ENCODE assay signal across 9 cellular contexts in genomic region chr16:229731-230281, GRCh38. TPM values are rescaled to one million over a fixed set of nuclear protein-coding genes. Genes with fewer than 3 reads are reported as not detected.
A peak's percentile ranks its signal among the peaks of the same experiment; 100 is the strongest.
DNase-seq lines count a peak whose midpoint lies in the region; ATAC-seq, FAIRE-seq and TF ChIP-seq lines count a peak whose summit lies in the region.
"Had no signal": no experiment of that assay in that cellular context is flagged by ENCODE, and none has a peak within 500 bp of the region (broad histone marks: within the 10 kb centered on the region; RNA-seq: fewer than 3 reads in every experiment).

No MANE protein-coding gene starts in this region.

- FAIRE-seq in endothelial cell of umbilical vein (lab: Jason Lieb, UNC): no peak

- H3K27ac ChIP-seq in Peyer's patch: peak overlapping the region; percentile 96 to 98 (median 97)
- H3K27ac ChIP-seq in endothelial cell of umbilical vein (ENCODE audit: insufficient read depth, low read depth, low read length): no peak overlapping the region
- H3K27ac ChIP-seq in prostate gland: peak overlapping the region; percentile 96 to 99

- WGBS in prostate gland: 82% methylated on average over 22 of the region's 22 CpGs

- H3K27me3 ChIP-seq in GM06990 (replicated peaks; ENCODE audit: control insufficient read depth, insufficient read depth, low read length) (no peaks in the 10 kb centered on the region), Peyer's patch (no peaks in the 10 kb centered on the region), endothelial cell of umbilical vein (ENCODE audit: control insufficient read depth in 2 of 2, insufficient read depth in 2 of 2, low read length in 2 of 2) (no peaks in the 10 kb centered on the region), prostate gland (replicated peaks; ENCODE audit: insufficient read depth) (no peaks in the 10 kb centered on the region)

- H3K79me2 ChIP-seq in endothelial cell of umbilical vein (ENCODE audit: control insufficient read depth, insufficient read depth, low read length): peaks cover 38% of the 10 kb centered on the region

- CTCF ChIA-PET in endothelial cell of umbilical vein (lab: Charles Lee): interaction anchor here (0.6 to 4.2 kb wide), 3 partner anchors 10 to 132 kb away, joined by 3 to 26 read pairs (median 3); partner anchors contain the start of gene AXIN1

- intact Hi-C loops in endothelial cell of umbilical vein (cut with micrococcal nuclease): loop anchor here (1.0 kb wide), 1 partner anchor 122 kb away; the partner anchor contains the start of gene AXIN1
- intact Hi-C loops in prostate gland (cut with DNase I): loop anchor here (5.0 kb wide), 1 partner anchor 122 kb away; the partner anchor contains the start of gene AXIN1

- peaks cover 8% of the 10 kb centered on the region for H3K36me3 ChIP-seq in GM06990 (ENCODE audit: control insufficient read depth, insufficient read depth, low read length)
- peaks cover 0 to 30% (median 0%) of the 10 kb centered on the region in 3 donors for H3K36me3 ChIP-seq in Peyer's patch
- peaks cover 10 to 18% of the 10 kb centered on the region in 2 experiments for H3K36me3 ChIP-seq in endothelial cell of umbilical vein (ENCODE audit: control insufficient read depth in 2 of 2, extremely low read depth in 1 of 2, insufficient read depth in 2 of 2, low read length in 2 of 2)
- H3K36me3 ChIP-seq in prostate gland: no peaks in the 10 kb centered on the region

- DNase-seq in GM06990 (ENCODE audit: extremely low read depth, insufficient read length) (no peak), Peyer's patch (peak in 1 of 3 donors; percentile 9), endothelial cell of umbilical vein (ENCODE audit: low read depth, low spot score) (no peak), prostate gland (ENCODE audit: low spot score) (no peak), NCI-H1092 (lab: John Stamatoyannopoulos, UW) (no peak), SW480 (ENCODE audit: low spot score) (no peak)

- H3K4me1 ChIP-seq in Peyer's patch (peaks cover 0 to 23% (median 0%) of the 10 kb centered on the region in 4 donors), endothelial cell of umbilical vein (ENCODE audit: control insufficient read depth, extremely low read depth, insufficient read depth, low read length) (peaks cover 12% of the 10 kb centered on the region), prostate gland (replicated peaks) (peaks cover 5% of the 10 kb centered on the region)

- TF ChIP-seq CTCF in GM06990 (IDR thresholded peaks at IDR 0.05; ENCODE audit: insufficient read depth, low read length, poor library complexity, severe bottlenecking): no peak
- no peak for TF ChIP-seq CTCF in Peyer's patch (IDR thresholded peaks at IDR 0.05)
- TF ChIP-seq CTCF in endothelial cell of umbilical vein (IDR thresholded peaks at IDR 0.05; ENCODE audit: extremely low read depth in 1 of 2, insufficient read depth in 1 of 2, low read depth in 1 of 2, low read length in 2 of 2): no peak
- TF ChIP-seq CTCF in prostate gland (IDR thresholded peaks at IDR 0.05): no peak

- H3K9me3 ChIP-seq in Peyer's patch (no peaks in the 10 kb centered on the region), endothelial cell of umbilical vein (replicated peaks; ENCODE audit: control insufficient read depth, insufficient read depth, low read length) (no peaks in the 10 kb centered on the region), prostate gland (no peaks in the 10 kb centered on the region)

- peak overlapping the region; percentile 92 for H3K4me3 ChIP-seq in GM06990 (replicated peaks; ENCODE audit: low read depth, low read length)
- H3K4me3 ChIP-seq in Peyer's patch: peak overlapping the region in 3 of 4 donors; percentile 78 to 83 (median 78)
- peak overlapping the region in 2 of 3 experiments; percentile 75 to 76 for H3K4me3 ChIP-seq in endothelial cell of umbilical vein (replicated peaks in 1 of 3; ENCODE audit: insufficient read depth in 1 of 3, low read depth in 1 of 3, low read length in 3 of 3)
- peak overlapping the region; percentile 74 to 90 for H3K4me3 ChIP-seq in prostate gland

- dilution Hi-C loops in endothelial cell of umbilical vein (cut with MboI; ENCODE audit: extremely low pct_ligation_motif_present, low sequenced_read_pairs): no loop called here

- H2AFZ ChIP-seq in endothelial cell of umbilical vein (ENCODE audit: low read depth, low read length): peak overlapping the region; percentile 32

- no peak overlapping the region for H3K9ac ChIP-seq in endothelial cell of umbilical vein (replicated peaks; ENCODE audit: extremely low read depth, insufficient read depth, low read length)

- peak overlapping the region; percentile 61 for H3K4me2 ChIP-seq in endothelial cell of umbilical vein (ENCODE audit: insufficient read depth, low read length)

- ATAC-seq in HG03045 (IDR thresholded peaks at IDR 0.05; ENCODE audit: unreplicated experiment): no peak
- no peak for ATAC-seq in GM18520 (IDR thresholded peaks at IDR 0.05; ENCODE audit: unreplicated experiment)

- POLR2A ChIA-PET in endothelial cell of umbilical vein (lab: Charles Lee): interaction anchor here (0.6 kb wide), 2 partner anchors 55 to 1183 kb away, joined by 3 to 4 read pairs; no protein-coding TSS in a partner anchor

- no peaks in the 10 kb centered on the region for H4K20me1 ChIP-seq in endothelial cell of umbilical vein (replicated peaks; ENCODE audit: control insufficient read depth, extremely low read depth, insufficient read depth, low read length)

- H3K9me1 ChIP-seq in endothelial cell of umbilical vein (replicated peaks; ENCODE audit: control insufficient read depth, extremely low read depth, insufficient read depth, low read length): no peaks in the 10 kb centered on the region

- TF ChIP-seq POLR2A in Peyer's patch (IDR thresholded peaks at IDR 0.05) (no peak), endothelial cell of umbilical vein (IDR thresholded peaks at IDR 0.05; ENCODE audit: low read depth, low read length) (no peak), prostate gland (IDR thresholded peaks at IDR 0.05) (no peak)

- no TSS peak for BruUV-seq in endothelial cell of umbilical vein (replicated peaks; lab: Mats Ljungman, UMichigan)

TF ChIP-seq in endothelial cell of umbilical vein, 7 proteins besides CTCF, POLR2A, EP300 and RAD21 (continues in another document):
- no peak for TF ChIP-seq POLR2AphosphoS5 (IDR thresholded peaks at IDR 0.05; ENCODE audit: insufficient read depth, low read depth, low read length)

RNA-seq across cellular contexts. Expression of gene LUC7L, which starts 0.6 kb away (rescaled TPM):
- 100 to 1,000 TPM in 3 of 4 donors, 10 to 100 TPM in 1; 87.6 to 440 (median 156) TPM for total RNA-seq in Peyer's patch
- 86.6 and 94.7 TPM in 2 replicates for total RNA-seq in endothelial cell of umbilical vein
- polyA plus RNA-seq in endothelial cell of umbilical vein: 57.6 and 75.4 TPM in 2 replicates
- 28.6 and 34.7 TPM in 2 replicates for polyA plus RNA-seq in endothelial cell of umbilical vein (2011; cell fraction: cytosol; rRNA removed)
- polyA plus RNA-seq in endothelial cell of umbilical vein (2011; cell fraction: nucleus; rRNA removed): 302 and 431 TPM in 2 replicates
- polyA plus RNA-seq in endothelial cell of umbilical vein (2012): 60.0 and 67.6 TPM in 2 replicates
- 40.6 and 40.9 TPM in 2 replicates for polyA minus RNA-seq in endothelial cell of umbilical vein
- 12.4 TPM for polyA minus RNA-seq in endothelial cell of umbilical vein (2011; cell fraction: cytosol; rRNA and poly(A)+ RNA removed)
- 98.2 and 126 TPM in 2 replicates for polyA minus RNA-seq in endothelial cell of umbilical vein (2011; cell fraction: nucleus; rRNA and poly(A)+ RNA removed)
- 100 to 1,000 TPM in 1 of 2 donors, 10 to 100 TPM in 1; 55.1 to 108 TPM for total RNA-seq in prostate gland

RNA-seq across cellular contexts. Expression of gene FAM234A, which starts 4.8 kb away (rescaled TPM):
- 100 to 1,000 TPM; 108 to 223 (median 166) TPM for total RNA-seq in Peyer's patch
- total RNA-seq in endothelial cell of umbilical vein: 70.4 and 73.1 TPM in 2 replicates
- polyA plus RNA-seq in endothelial cell of umbilical vein: 89.4 and 98.8 TPM in 2 replicates
- polyA plus RNA-seq in endothelial cell of umbilical vein (2011; cell fraction: cytosol; rRNA removed): 56.9 and 73.3 TPM in 2 replicates
- polyA plus RNA-seq in endothelial cell of umbilical vein (2011; cell fraction: nucleus; rRNA removed): 57.0 and 57.5 TPM in 2 replicates
- polyA plus RNA-seq in endothelial cell of umbilical vein (2012): 60.9 and 110 TPM in 2 replicates
- 32.8 and 34.2 TPM in 2 replicates for polyA minus RNA-seq in endothelial cell of umbilical vein
- polyA minus RNA-seq in endothelial cell of umbilical vein (2011; cell fraction: cytosol; rRNA and poly(A)+ RNA removed): 14.5 TPM
- 13.1 and 16.7 TPM in 2 replicates for polyA minus RNA-seq in endothelial cell of umbilical vein (2011; cell fraction: nucleus; rRNA and poly(A)+ RNA removed)
- 100 to 1,000 TPM in 1 of 2 donors, 10 to 100 TPM in 1; 83.8 to 114 TPM for total RNA-seq in prostate gland

RNA-seq across cellular contexts. Expression of gene RGS11, which starts 45.9 kb away (rescaled TPM):
- total RNA-seq in Peyer's patch (10 to 100 TPM in 3 of 4 donors, 1 to 10 TPM in 1; 6.1 to 16.5 (median 11.4) TPM), endothelial cell of umbilical vein (3.0 and 5.5 TPM in 2 replicates), prostate gland (1 to 10 TPM; 2.3 to 5.9 TPM)
- polyA plus RNA-seq in endothelial cell of umbilical vein: 4.9 and 7.2 TPM in 2 replicates
- 0.71 and 1.4 TPM in 2 replicates for polyA plus RNA-seq in endothelial cell of umbilical vein (2011; cell fraction: cytosol; rRNA removed)
- 29.7 and 37.3 TPM in 2 replicates for polyA plus RNA-seq in endothelial cell of umbilical vein (2011; cell fraction: nucleus; rRNA removed)
- 5.6 and 15.6 TPM in 2 replicates for polyA plus RNA-seq in endothelial cell of umbilical vein (2012)
- 1.7 and 3.1 TPM in 2 replicates for polyA minus RNA-seq in endothelial cell of umbilical vein
- polyA minus RNA-seq in endothelial cell of umbilical vein (2011; cell fraction: cytosol; rRNA and poly(A)+ RNA removed): not detected
- 3.5 and 5.0 TPM in 2 replicates for polyA minus RNA-seq in endothelial cell of umbilical vein (2011; cell fraction: nucleus; rRNA and poly(A)+ RNA removed)

RNA-seq across cellular contexts. Expression of gene HBQ1, which starts 49.5 kb away (rescaled TPM):
- not detected for total RNA-seq in Peyer's patch
- total RNA-seq in endothelial cell of umbilical vein: not detected in 2 replicates
- 0.75 and 2.5 TPM in 2 replicates for polyA plus RNA-seq in endothelial cell of umbilical vein
- polyA plus RNA-seq in endothelial cell of umbilical vein (2011; cell fraction: cytosol; rRNA removed): 0.18 and 0.25 TPM in 2 replicates
- 0.78 TPM in 1 of 2 replicates, not detected in the other for polyA plus RNA-seq in endothelial cell of umbilical vein (2011; cell fraction: nucleus; rRNA removed)
- polyA plus RNA-seq in endothelial cell of umbilical vein (2012): 0.55 and 0.95 TPM in 2 replicates
- polyA minus RNA-seq in endothelial cell of umbilical vein: 0.90 and 0.93 TPM in 2 replicates
- polyA minus RNA-seq in endothelial cell of umbilical vein (2011; cell fraction: cytosol; rRNA and poly(A)+ RNA removed): not detected
- polyA minus RNA-seq in endothelial cell of umbilical vein (2011; cell fraction: nucleus; rRNA and poly(A)+ RNA removed): not detected in 2 replicates
- not detected for total RNA-seq in prostate gland
- total RNA-seq: urinary bladder had no signal
- polyA plus RNA-seq: urinary bladder had no signal

RNA-seq across cellular contexts. Expression of gene ARHGDIG, which starts 50.6 kb away (rescaled TPM):
- 100 to 1,000 TPM in 1 of 4 donors, 10 to 100 TPM in 1, 1 to 10 TPM in 1, not detected in 1; 3.7 to 112 (median 67.5) TPM for total RNA-seq in Peyer's patch
- total RNA-seq in endothelial cell of umbilical vein: 0.93 and 1.9 TPM in 2 replicates
- polyA plus RNA-seq in endothelial cell of umbilical vein: 2.2 and 3.8 TPM in 2 replicates
- 1.0 and 1.4 TPM in 2 replicates for polyA plus RNA-seq in endothelial cell of umbilical vein (2011; cell fraction: cytosol; rRNA removed)
- polyA plus RNA-seq in endothelial cell of umbilical vein (2011; cell fraction: nucleus; rRNA removed): 3.8 TPM in 2 replicates
- 5.3 and 13.2 TPM in 2 replicates for polyA plus RNA-seq in endothelial cell of umbilical vein (2012)
- polyA minus RNA-seq in endothelial cell of umbilical vein: 0.56 and 0.57 TPM in 2 replicates
- not detected for polyA minus RNA-seq in endothelial cell of umbilical vein (2011; cell fraction: cytosol; rRNA and poly(A)+ RNA removed)
- polyA minus RNA-seq in endothelial cell of umbilical vein (2011; cell fraction: nucleus; rRNA and poly(A)+ RNA removed): 0.77 and 0.91 TPM in 2 replicates
- 1 to 10 TPM in 1 of 2 donors, under 1 TPM in 1; 0.41 to 7.0 TPM for total RNA-seq in prostate gland
